Comparison of ENCODE assay signal across 20 cellular contexts in genomic region chr4:120018786-120019185, GRCh38.
"Had no signal": no experiment of that assay in that cellular context is flagged by ENCODE, and none has a peak within 500 bp of the region (broad histone marks: within the 10 kb centered on the region; RNA-seq: fewer than 3 reads in every experiment).

No MANE protein-coding gene starts in this region.

- H3K9me3 ChIP-seq: gastrocnemius medialis, mucosa of descending colon, pancreas, tibial artery, upper lobe of left lung, uterus had no signal

- H3K36me3 Mint-ChIP-seq: neural progenitor cell had no signal

- H3K4me1 ChIP-seq: gastrocnemius medialis, heart right ventricle, neural progenitor cell, tibial artery, upper lobe of left lung, uterus had no signal

- DNase-seq: erythroblast; gastrocnemius medialis; heart right ventricle; hypothalamus; kidney glomerular epithelial cell; mammary epithelial cell; mucosa of descending colon; naive thymus-derived CD8-positive, alpha-beta T cell; occipital lobe; pancreas; right cardiac atrium; stimulated activated CD4-positive, alpha-beta T cell treated with anti-CD3 and anti-CD28 coated beads, Interleukin-2, amount 100 ng/mL, for 48 hours; stimulated activated naive CD4-positive, alpha-beta T cell treated with Interleukin-2 at 50 U/mL for 16 hours; tibial artery; upper lobe of left lung; uterus had no signal

- H3K4me3 ChIP-seq: gastrocnemius medialis, heart right ventricle, mucosa of descending colon, neural progenitor cell, smooth muscle cell, tibial artery, upper lobe of left lung, uterus had no signal

- H3K4me1 Mint-ChIP-seq: naive thymus-derived CD8-positive, alpha-beta T cell; neural progenitor cell had no signal

- H3K27me3 ChIP-seq: gastrocnemius medialis, heart right ventricle, neural progenitor cell, tibial artery, upper lobe of left lung, uterus had no signal

- H3K27ac Mint-ChIP-seq: dendritic cell treated with granulocyte-macrophage colony-stimulating factor and Interleukin-4, amounts not matched to agents 40 ng/mL and 50 ng/mL, for 4 days; naive thymus-derived CD8-positive, alpha-beta T cell; neural progenitor cell; progenitor cell of endocrine pancreas had no signal

- H3K4me2 ChIP-seq: neural progenitor cell, smooth muscle cell had no signal

- H3K36me3 ChIP-seq: gastrocnemius medialis, heart right ventricle, neural progenitor cell, pancreas, tibial artery, upper lobe of left lung, uterus had no signal

- ATAC-seq: gastrocnemius medialis; heart right ventricle; mucosa of descending colon; naive thymus-derived CD8-positive, alpha-beta T cell; right cardiac atrium had no signal

- H3K27ac ChIP-seq: gastrocnemius medialis, heart right ventricle, neural progenitor cell, pancreas, tibial artery, upper lobe of left lung, uterus had no signal

- H2AFZ ChIP-seq: neural progenitor cell had no signal

- H3K9ac ChIP-seq: neural progenitor cell had no signal

- H3K27me3 Mint-ChIP-seq: dendritic cell treated with granulocyte-macrophage colony-stimulating factor and Interleukin-4, amounts not matched to agents 40 ng/mL and 50 ng/mL, for 4 days; progenitor cell of endocrine pancreas had no signal

- H3K4me3 Mint-ChIP-seq: dendritic cell treated with granulocyte-macrophage colony-stimulating factor and Interleukin-4, amounts not matched to agents 40 ng/mL and 50 ng/mL, for 4 days; naive thymus-derived CD8-positive, alpha-beta T cell; neural progenitor cell had no signal
